In genomic region chr22:42869888-42870480, GRCh38 we compare ENCODE assay signal across 13 cellular contexts. TPM values are rescaled to one million over a fixed set of nuclear protein-coding genes. Genes with fewer than 3 reads are reported as not detected.
A peak's percentile ranks its signal among the peaks of the same experiment; 100 is the strongest.
DNase-seq lines count a peak whose midpoint lies in the region; ATAC-seq and TF ChIP-seq lines count a peak whose summit lies in the region.
"Had no signal": no experiment of that assay in that cellular context is flagged by ENCODE, and none has a peak within 500 bp of the region (broad histone marks: within the 10 kb centered on the region; RNA-seq: fewer than 3 reads in every experiment).

No MANE protein-coding gene starts in this region.

- H3K4me3 Mint-ChIP-seq in activated CD8-positive, alpha-beta T cell treated with anti-CD3 and anti-CD28 coated beads, Interleukin-2, amount 10 ng/mL, durations not matched to agents 7 days and 5 days, result no peak overlapping the region
- H3K4me3 Mint-ChIP-seq: CD14-positive monocyte had no signal

- no peak overlapping the region for H3K4me2 ChIP-seq in HCT116 (ENCODE audit: low read length)

- no peak overlapping the region for H3K27ac Mint-ChIP-seq in activated CD8-positive, alpha-beta T cell treated with anti-CD3 and anti-CD28 coated beads, Interleukin-2, amount 10 ng/mL, durations not matched to agents 7 days and 5 days

- RAD21 ChIA-PET in HCT116 (lab: Charles Lee; ENCODE audit: low non-redundant PET in 1 of 2, low total read pairs in 2 of 2, uncharacterized antibody in 2 of 2, unreplicated experiment in 2 of 2), result interaction anchor here in 1 of 2 experiments (0.5 kb wide), 1 partner anchor 145 kb away, joined by 8 read pairs; the partner anchor contains the start of gene PACSIN2

- TF ChIP-seq POLR2A in HCT116 (IDR thresholded peaks at IDR 0.05; ENCODE audit: borderline replicate concordance, extremely low read depth, insufficient read depth, insufficient read length), result no peak

- POLR2A ChIA-PET in HCT116 (lab: Charles Lee), result no interaction called here
- POLR2A ChIA-PET in activated CD8-positive, alpha-beta T cell treated with anti-CD3 and anti-CD28 coated beads, Interleukin-2, amount 10 ng/mL, durations not matched to agents 7 days and 5 days (lab: Charles Lee), result no interaction called here

- no peaks in the 10 kb centered on the region for H3K27me3 Mint-ChIP-seq in activated CD8-positive, alpha-beta T cell treated with anti-CD3 and anti-CD28 coated beads, Interleukin-2, amount 10 ng/mL, durations not matched to agents 7 days and 5 days (ENCODE audit: low read depth)

- H3K9me3 ChIP-seq in HCT116 (ENCODE audit: control insufficient read depth in 1 of 2, insufficient read depth in 1 of 2, low read depth in 1 of 2, low read length in 2 of 2) (no peaks in the 10 kb centered on the region), psoas muscle (no peaks in the 10 kb centered on the region)

- BruUV-seq in HCT116 (replicated peaks; lab: Mats Ljungman, UMichigan), result TSS peak; percentile 40

- H4K20me1 ChIP-seq in HCT116 (ENCODE audit: insufficient read depth), result no peaks in the 10 kb centered on the region

- WGBS in psoas muscle, 3 donors, result 59 to 71% (median 70%) methylated on average over 33 of the region's 33 CpGs

- peaks cover 5% of the 10 kb centered on the region for H3K36me3 Mint-ChIP-seq in activated CD8-positive, alpha-beta T cell treated with anti-CD3 and anti-CD28 coated beads, Interleukin-2, amount 10 ng/mL, durations not matched to agents 7 days and 5 days (ENCODE audit: low read depth)

- H2AFZ ChIP-seq in HCT116 (ENCODE audit: low read depth, low read length, poor library complexity, severe bottlenecking), result no peak overlapping the region

- H3K27ac ChIP-seq in HCT116 (ENCODE audit: low read depth, low read length) (no peak overlapping the region), psoas muscle (peak overlapping the region; percentile 76)

- intact Hi-C loops in HCT116 (cut with micrococcal nuclease) (loop anchor here (5.0 to 10.0 kb wide), 2 partner anchors 88 to 235 kb away; no protein-coding TSS in a partner anchor), psoas muscle (cut with DNase I) (loop anchor here in 1 of 2 donors (5.0 kb wide), 5 partner anchors 32 to 222 kb away; partner anchors contain the start of gene PACSIN2), Right ventricle myocardium inferior (cut with DNase I) (loop anchor here (5.0 to 10.0 kb wide), 4 partner anchors 97 to 265 kb away; partner anchors contain the start of gene TTLL1)

- no peak for TF ChIP-seq RAD21 in HCT116 (IDR thresholded peaks at IDR 0.05; ENCODE audit: low read depth)

- no peak for DNase-seq in HCT116 (ENCODE audit: low read depth, low spot score)
- peak; percentile 38 for DNase-seq in SHP77 treated with DMSO at 0.1 percent for 48 hours (lab: John Stamatoyannopoulos, UW)
- peak; percentile 4 for DNase-seq in iPS-NIHi11 (ENCODE audit: low spot score)
- DNase-seq in psoas muscle, result no peak
- DNase-seq in activated CD8-positive, alpha-beta T cell treated with anti-CD3 and anti-CD28 coated beads, Interleukin-2, amount 10 ng/mL, durations not matched to agents 7 days and 5 days, result no peak
- no peak for DNase-seq in midbrain (lab: John Stamatoyannopoulos, UW)
- DNase-seq in Right ventricle myocardium inferior (ENCODE audit: missing footprints), result no peak
- DNase-seq: GDM1, GOT3, KBM-7, NCI-H1105 treated with DMSO at 0.1 percent for 48 hours, NCI-H1694 had no signal

- no peaks in the 10 kb centered on the region for H3K9me3 Mint-ChIP-seq in activated CD8-positive, alpha-beta T cell treated with anti-CD3 and anti-CD28 coated beads, Interleukin-2, amount 10 ng/mL, durations not matched to agents 7 days and 5 days (ENCODE audit: insufficient read depth)
- H3K9me3 Mint-ChIP-seq: CD14-positive monocyte had no signal

- H3K9ac ChIP-seq in HCT116 (ENCODE audit: low read length), result no peak overlapping the region

- H3K27me3 ChIP-seq in HCT116 (ENCODE audit: insufficient read depth, low read length), result no peaks in the 10 kb centered on the region
- no peaks in the 10 kb centered on the region for H3K27me3 ChIP-seq in psoas muscle (ENCODE audit: insufficient read depth in 3 of 3, low read length in 2 of 3)

- H3K4me1 Mint-ChIP-seq in activated CD8-positive, alpha-beta T cell treated with anti-CD3 and anti-CD28 coated beads, Interleukin-2, amount 10 ng/mL, durations not matched to agents 7 days and 5 days (ENCODE audit: low read depth), result peaks cover 5% of the 10 kb centered on the region

- ATAC-seq in HCT116, result no peak
- no peak for ATAC-seq in psoas muscle
- ATAC-seq in activated CD8-positive, alpha-beta T cell treated with anti-CD3 and anti-CD28 coated beads, Interleukin-2, amount 10 ng/mL, durations not matched to agents 7 days and 5 days, result no peak
- ATAC-seq in Right ventricle myocardium inferior, result no peak

- H3K79me2 ChIP-seq in HCT116 (ENCODE audit: insufficient read depth, low read length), result no peaks in the 10 kb centered on the region

- no peak overlapping the region for H3K4me3 ChIP-seq in HCT116 (replicated peaks in 1 of 2; ENCODE audit: low read depth in 1 of 2, low read length in 2 of 2)
- H3K4me3 ChIP-seq in psoas muscle, result no peak overlapping the region

- peaks cover 0 to 12% of the 10 kb centered on the region in 2 experiments; a peak in 2 of 4 replicates for H3K4me1 ChIP-seq in HCT116 (ENCODE audit: control insufficient read depth in 1 of 2, insufficient read depth in 2 of 2, low read length in 2 of 2)
- H3K4me1 ChIP-seq in psoas muscle, result peaks cover 32% of the 10 kb centered on the region

- no peak for TF ChIP-seq CTCF in HCT116 (IDR thresholded peaks at IDR 0.05 in 2 of 3, conservative IDR thresholded peaks at IDR 0.05 in 1 of 3; ENCODE audit: borderline replicate concordance in 1 of 3, insufficient read depth in 1 of 3, low read depth in 2 of 3, low read length in 2 of 3)
- TF ChIP-seq CTCF in psoas muscle (IDR thresholded peaks at IDR 0.05), result no peak

- CTCF ChIA-PET in HCT116 (lab: Charles Lee), result interaction anchor here (0.6 kb wide), 1 partner anchor 153 kb away, joined by 3 read pairs; no protein-coding TSS in a partner anchor
- CTCF ChIA-PET in activated CD8-positive, alpha-beta T cell treated with anti-CD3 and anti-CD28 coated beads, Interleukin-2, amount 10 ng/mL, durations not matched to agents 7 days and 5 days (lab: Charles Lee), result interaction anchor here (0.6 kb wide), 1 partner anchor 229 kb away, joined by 4 read pairs; no protein-coding TSS in a partner anchor

- H3K9me2 ChIP-seq in HCT116 (ENCODE audit: insufficient read depth), result no peaks in the 10 kb centered on the region

- H3K36me3 ChIP-seq in HCT116 (ENCODE audit: control insufficient read depth in 1 of 2, insufficient read depth in 2 of 2, low read length in 2 of 2), result peaks cover 5 to 10% of the 10 kb centered on the region in 2 experiments; a peak in 3 of 4 replicates
- peaks cover 0 to 56% of the 10 kb centered on the region in 2 donors for H3K36me3 ChIP-seq in psoas muscle (ENCODE audit: insufficient read depth in 1 of 2, low read depth in 1 of 2)

TF ChIP-seq in HCT116, 20 proteins besides CTCF, POLR2A, EP300 and RAD21:
- TF ChIP-seq CEBPB (IDR thresholded peaks at IDR 0.05; ENCODE audit: low read depth), result no peak
- TF ChIP-seq ZFX (IDR thresholded peaks at IDR 0.05), result no peak
- TF ChIP-seq SIN3A (IDR thresholded peaks at IDR 0.05; ENCODE audit: low read depth), result no peak
- TF ChIP-seq SP1 (IDR thresholded peaks at IDR 0.05; ENCODE audit: low read depth), result no peak
- no peak for TF ChIP-seq CBX3 (IDR thresholded peaks at IDR 0.05; ENCODE audit: low read depth)
- TF ChIP-seq FOSL1 (IDR thresholded peaks at IDR 0.05; ENCODE audit: low read depth), result no peak
- no peak for TF ChIP-seq YY1 (IDR thresholded peaks at IDR 0.05; ENCODE audit: extremely low read depth, insufficient replicate concordance, low read depth, low read length)
- no peak for TF ChIP-seq EZH2phosphoT487 (IDR thresholded peaks at IDR 0.05; ENCODE audit: borderline replicate concordance)
- no peak for TF ChIP-seq ELF1 (IDR thresholded peaks at IDR 0.05; ENCODE audit: borderline replicate concordance, low read depth)
- no peak for TF ChIP-seq SRF (IDR thresholded peaks at IDR 0.05; ENCODE audit: low read depth)
- TF ChIP-seq ZBTB33 (IDR thresholded peaks at IDR 0.05; ENCODE audit: extremely low read depth, insufficient replicate concordance, low read length), result no peak
- TF ChIP-seq MAX (IDR thresholded peaks at IDR 0.05), result no peak

RNA-seq across cellular contexts. Expression of gene ARFGAP3, which starts 12.9 kb away (rescaled TPM):
- total RNA-seq in HCT116 (2021; ENCODE audit: unreplicated experiment) (15.4 TPM), psoas muscle (10 to 100 TPM; 19.7 to 36.1 (median 25.8) TPM), Right ventricle myocardium inferior (22.3 TPM)
- polyA plus RNA-seq in HCT116 (2012), result 10.6 and 11.6 TPM in 2 replicates
- polyA plus RNA-seq in psoas muscle, result 10 to 100 TPM; 18.4 to 25.0 (median 20.1) TPM
- 10 to 100 TPM; 35.8 to 36.7 TPM for total RNA-seq in activated CD8-positive, alpha-beta T cell treated with anti-CD3 and anti-CD28 coated beads, Interleukin-2, amount 10 ng/mL, durations not matched to agents 7 days and 5 days

Comparison
In these comparisons a context has a peak if more than half of its experiments do, and no peak if none do; other contexts are left out.
1. DNase-seq: peak in SHP77 treated with DMSO at 0.1 percent for 48 hours (single experiment) and iPS-NIHi11 (single experiment); none in HCT116 (single experiment), psoas muscle (0 of 2), activated CD8-positive, alpha-beta T cell treated with anti-CD3 and anti-CD28 coated beads, Interleukin-2, amount 10 ng/mL, durations not matched to agents 7 days and 5 days (single experiment), midbrain (single experiment) and Right ventricle myocardium inferior (single experiment).